In genomic region chr18:35240664-35241522, GRCh38 we compare ENCODE assay signal across 8 cellular contexts. TPM values are rescaled to one million over a fixed set of nuclear protein-coding genes. Genes with fewer than 3 reads are reported as not detected.
DNase-seq lines count a peak whose midpoint lies in the region; ATAC-seq and TF ChIP-seq lines count a peak whose summit lies in the region.

Gene ZNF397 (plus strand): TSS chr18:35241034. CDS start chr18:35242471, 1,437 bp downstream.

- ATAC-seq in GM19395 (IDR thresholded peaks at IDR 0.05; ENCODE audit: unreplicated experiment) (peak; percentile 99), HG03565 (IDR thresholded peaks at IDR 0.05; ENCODE audit: unreplicated experiment) (peak; percentile 97), right lobe of liver (peak; percentile 99 to 100 (median 99))

- POLR2A ChIA-PET in activated CD4-positive, alpha-beta memory T cell treated with anti-CD3 and anti-CD28 coated beads for 36 hours (lab: Charles Lee), result interaction anchor here (0.6 to 2.2 kb wide), 10 partner anchors 26 to 935 kb away, joined by 3 to 15 read pairs (median 3); partner anchors contain the start of genes MAPRE2, ZNF24 and ZSCAN30

- H3K27me3 ChIP-seq in dorsolateral prefrontal cortex (no peaks in the 10 kb centered on the region), right lobe of liver (no peaks in the 10 kb centered on the region)

- H3K27ac Mint-ChIP-seq in activated CD4-positive, alpha-beta memory T cell treated with anti-CD3 and anti-CD28 coated beads for 36 hours, result peak within 1 kb of the TSS; percentile 98

- TF ChIP-seq POLR2A in right lobe of liver (IDR thresholded peaks at IDR 0.05), result peak; percentile 98

- H3K36me3 Mint-ChIP-seq in activated CD4-positive, alpha-beta memory T cell treated with anti-CD3 and anti-CD28 coated beads for 36 hours, result peaks cover 40% of the 10 kb centered on the region

- CTCF ChIA-PET in activated CD4-positive, alpha-beta memory T cell treated with anti-CD3 and anti-CD28 coated beads for 36 hours (lab: Charles Lee), result interaction anchor here (0.6 to 2.2 kb wide), 6 partner anchors 11 to 211 kb away, joined by 3 to 6 read pairs (median 4); partner anchors contain the start of gene ZNF24

- peaks cover 16% of the 10 kb centered on the region for H3K9me3 Mint-ChIP-seq in activated CD4-positive, alpha-beta memory T cell treated with anti-CD3 and anti-CD28 coated beads for 36 hours

- H3K4me3 ChIP-seq in dorsolateral prefrontal cortex, result peak within 1 kb of the TSS; percentile 64 to 92 (median 83)
- peak within 1 kb of the TSS; percentile 61 to 84 (median 77) for H3K4me3 ChIP-seq in right lobe of liver

- DNase-seq in NCI-H774 (lab: John Stamatoyannopoulos, UW), result peak; percentile 96
- peak; percentile 98 for DNase-seq in activated CD4-positive, alpha-beta memory T cell treated with anti-CD3 and anti-CD28 coated beads for 36 hours
- peak; percentile 94 to 99 (median 97) for DNase-seq in dorsolateral prefrontal cortex
- peak; percentile 98 to 99 (median 99) for DNase-seq in right lobe of liver
- peak; percentile 94 to 96 for DNase-seq in stimulated activated CD4-positive, alpha-beta T cell treated with anti-CD3 and anti-CD28 coated beads, Interleukin-4, amount 100 ng/mL, for 4 hours

- H3K9me3 ChIP-seq in right lobe of liver, result peaks cover 0 to 8% (median 3%) of the 10 kb centered on the region in 4 donors

- H3K4me3 Mint-ChIP-seq in activated CD4-positive, alpha-beta memory T cell treated with anti-CD3 and anti-CD28 coated beads for 36 hours, result peak within 1 kb of the TSS; percentile 96

- peaks cover 26% of the 10 kb centered on the region for H3K4me1 Mint-ChIP-seq in activated CD4-positive, alpha-beta memory T cell treated with anti-CD3 and anti-CD28 coated beads for 36 hours (ENCODE audit: low read depth)

- intact Hi-C loops in activated CD4-positive, alpha-beta memory T cell treated with anti-CD3 and anti-CD28 coated beads for 36 hours (cut with micrococcal nuclease), result loop anchor here (1.0 to 5.0 kb wide), 9 partner anchors 26 to 732 kb away; partner anchors contain the start of genes INO80C, MAPRE2, RMP24 and ZNF24
- intact Hi-C loops in dorsolateral prefrontal cortex (cut with DNase I) (loop anchor here (1.0 to 10.0 kb wide), 5 partner anchors 51 to 236 kb away; partner anchors contain the start of genes ZSCAN30 (in 2 of the 2) and ZNF24 (in 1 of the 2)), right lobe of liver (cut with DNase I) (loop anchor here (10.0 kb wide), 2 partner anchors 54 to 104 kb away; partner anchors contain the start of genes ZNF24 (in 1 of the 2) and ZSCAN30 (in 1 of the 2))

- H3K36me3 ChIP-seq in right lobe of liver, result peaks cover 0 to 34% (median 31%) of the 10 kb centered on the region in 4 donors

- H3K4me1 ChIP-seq in right lobe of liver, result peaks cover 0 to 4% (median 0%) of the 10 kb centered on the region in 4 donors

- no peaks in the 10 kb centered on the region for H3K27me3 Mint-ChIP-seq in activated CD4-positive, alpha-beta memory T cell treated with anti-CD3 and anti-CD28 coated beads for 36 hours

- peak within 1 kb of the TSS; percentile 86 for H3K27ac ChIP-seq in C4-2B
- H3K27ac ChIP-seq in dorsolateral prefrontal cortex, result peak within 1 kb of the TSS; percentile 87 to 100 (median 99)
- H3K27ac ChIP-seq in right lobe of liver, result peak within 1 kb of the TSS; percentile 96 to 99 (median 98)

- WGBS in right lobe of liver (ENCODE audit: insufficient coverage, low coverage, low lambda C conversion rate, missing lambda C conversion rate), result under 1% methylated on average over 33 of the region's 62 CpGs

- TF ChIP-seq CTCF in C4-2B (conservative IDR thresholded peaks at IDR 0.05), result no peak
- peak in 20 of 56 donors; percentile 1 to 41 (median 21) for TF ChIP-seq CTCF in dorsolateral prefrontal cortex (IDR thresholded peaks at IDR 0.05 in 54 of 56, conservative IDR thresholded peaks at IDR 0.05 in 2 of 56; ENCODE audit: low read depth in 1 of 56, partially characterized antibody in 56 of 56)
- no peak for TF ChIP-seq CTCF in right lobe of liver (IDR thresholded peaks at IDR 0.05)

RNA-seq across cellular contexts. Expression of gene ZNF397, which starts in this region (rescaled TPM):
- total RNA-seq in activated CD4-positive, alpha-beta memory T cell treated with anti-CD3 and anti-CD28 coated beads for 36 hours, result 10 to 100 TPM; 19.2 to 19.6 TPM
- total RNA-seq in dorsolateral prefrontal cortex, result 10 to 100 TPM; 32.9 to 72.7 (median 48.5) TPM
- 10 to 100 TPM in 4 of 6 experiments, 1 to 10 TPM in 2; 9.1 to 13.1 (median 10.9) TPM for total RNA-seq in right lobe of liver

Comparison
In these comparisons a context has a peak if more than half of its experiments do, and no peak if none do; other contexts are left out.
1. Peak in every context shown above with its lines: DNase-seq, ATAC-seq, H3K4me3 ChIP-seq and H3K27ac ChIP-seq.